Comparison of ENCODE assay signal across 14 cellular contexts in genomic region chr14:21825845-21826244, GRCh38.
DNase-seq lines count a peak whose midpoint lies in the region; ATAC-seq lines count a peak whose summit lies in the region.
"Had no signal": no experiment of that assay in that cellular context is flagged by ENCODE, and none has a peak within 500 bp of the region (broad histone marks: within the 10 kb centered on the region; RNA-seq: fewer than 3 reads in every experiment).

No MANE protein-coding gene starts in this region.

- CTCF ChIA-PET in activated CD4-positive, alpha-beta memory T cell treated with anti-CD3 and anti-CD28 coated beads for 36 hours (lab: Charles Lee): interaction anchor here (0.7 to 2.2 kb wide), 5 partner anchors 14 to 744 kb away, joined by 3 to 12 read pairs (median 5); no protein-coding TSS in a partner anchor

- intact Hi-C loops in activated CD4-positive, alpha-beta T cell treated with anti-CD3 and anti-CD28 coated beads, Interleukin-2, amount 10 ng/mL, durations not matched to agents 24 days and 14 days (cut with micrococcal nuclease): no loop called here
- intact Hi-C loops in activated CD4-positive, alpha-beta memory T cell treated with anti-CD3 and anti-CD28 coated beads for 36 hours (cut with micrococcal nuclease): loop anchor here (10.0 kb wide), 1 partner anchor 61 kb away; no protein-coding TSS in a partner anchor

- peaks cover 3% of the 10 kb centered on the region for H3K4me1 Mint-ChIP-seq in activated CD4-positive, alpha-beta T cell treated with anti-CD3 and anti-CD28 coated beads, Interleukin-2, amount 10 ng/mL, durations not matched to agents 24 days and 14 days
- peaks cover 0 to 9% (median 3%) of the 10 kb centered on the region in 4 donors for H3K4me1 Mint-ChIP-seq in CD4-positive, CD25-positive, alpha-beta regulatory T cell
- H3K4me1 Mint-ChIP-seq in activated CD4-positive, alpha-beta memory T cell treated with anti-CD3 and anti-CD28 coated beads for 36 hours (ENCODE audit: low read depth): peaks cover 4% of the 10 kb centered on the region
- H3K4me1 Mint-ChIP-seq in activated naive CD8-positive, alpha-beta T cell treated with anti-CD3 and anti-CD28 coated beads, Interleukin-2, amount 50 U/mL, for 24 hours: peaks cover 6% of the 10 kb centered on the region

- H3K27me3 Mint-ChIP-seq in activated CD4-positive, alpha-beta T cell treated with anti-CD3 and anti-CD28 coated beads, Interleukin-2, amount 10 ng/mL, durations not matched to agents 24 days and 14 days: peaks cover 35% of the 10 kb centered on the region
- H3K27me3 Mint-ChIP-seq in CD4-positive, CD25-positive, alpha-beta regulatory T cell: peaks cover 50% of the 10 kb centered on the region
- peaks cover 23% of the 10 kb centered on the region for H3K27me3 Mint-ChIP-seq in activated CD4-positive, alpha-beta memory T cell treated with anti-CD3 and anti-CD28 coated beads for 36 hours
- peaks cover 25% of the 10 kb centered on the region for H3K27me3 Mint-ChIP-seq in activated naive CD8-positive, alpha-beta T cell treated with anti-CD3 and anti-CD28 coated beads, Interleukin-2, amount 50 U/mL, for 24 hours

- H3K4me1 ChIP-seq in CD4-positive, CD25-positive, alpha-beta regulatory T cell (ENCODE audit: control insufficient read depth, insufficient read depth, low read length, poor library complexity, severe bottlenecking): peaks cover 4% of the 10 kb centered on the region
- H3K4me1 ChIP-seq: HAP-1 had no signal

- H3K9me3 ChIP-seq in CD4-positive, CD25-positive, alpha-beta regulatory T cell (ENCODE audit: control insufficient read depth in 2 of 2, low read length in 2 of 2): no peaks in the 10 kb centered on the region
- H3K9me3 ChIP-seq: HAP-1 had no signal

- H3K27ac Mint-ChIP-seq in activated CD4-positive, alpha-beta T cell treated with anti-CD3 and anti-CD28 coated beads, Interleukin-2, amount 10 ng/mL, durations not matched to agents 24 days and 14 days: peak overlapping the region; percentile 17
- H3K27ac Mint-ChIP-seq in CD4-positive, CD25-positive, alpha-beta regulatory T cell: peak overlapping the region in 1 of 3 donors; percentile 45
- no peak overlapping the region for H3K27ac Mint-ChIP-seq in activated CD4-positive, alpha-beta memory T cell treated with anti-CD3 and anti-CD28 coated beads for 36 hours
- H3K27ac Mint-ChIP-seq in activated naive CD8-positive, alpha-beta T cell treated with anti-CD3 and anti-CD28 coated beads, Interleukin-2, amount 50 U/mL, for 24 hours: no peak overlapping the region

- in situ Hi-C loops in ACHN (cut with HindIII; ENCODE audit: low pct_ligation_motif_present, low pct_unique_long_range_greater_than_20kb, low sequenced_read_pairs): no loop called here

- POLR2A ChIA-PET in activated CD4-positive, alpha-beta memory T cell treated with anti-CD3 and anti-CD28 coated beads for 36 hours (lab: Charles Lee): no interaction called here

- H3K4me3 Mint-ChIP-seq in activated CD4-positive, alpha-beta T cell treated with anti-CD3 and anti-CD28 coated beads, Interleukin-2, amount 10 ng/mL, durations not matched to agents 24 days and 14 days: peak overlapping the region; percentile 63
- peak overlapping the region in 3 of 4 donors; percentile 76 to 86 (median 81) for H3K4me3 Mint-ChIP-seq in CD4-positive, CD25-positive, alpha-beta regulatory T cell
- peak overlapping the region; percentile 58 for H3K4me3 Mint-ChIP-seq in activated CD4-positive, alpha-beta memory T cell treated with anti-CD3 and anti-CD28 coated beads for 36 hours
- H3K4me3 Mint-ChIP-seq in activated naive CD8-positive, alpha-beta T cell treated with anti-CD3 and anti-CD28 coated beads, Interleukin-2, amount 50 U/mL, for 24 hours: peak overlapping the region; percentile 67

- no peaks in the 10 kb centered on the region for H3K9me3 Mint-ChIP-seq in activated CD4-positive, alpha-beta T cell treated with anti-CD3 and anti-CD28 coated beads, Interleukin-2, amount 10 ng/mL, durations not matched to agents 24 days and 14 days
- H3K9me3 Mint-ChIP-seq in CD4-positive, CD25-positive, alpha-beta regulatory T cell: no peaks in the 10 kb centered on the region
- no peaks in the 10 kb centered on the region for H3K9me3 Mint-ChIP-seq in activated CD4-positive, alpha-beta memory T cell treated with anti-CD3 and anti-CD28 coated beads for 36 hours
- H3K9me3 Mint-ChIP-seq in activated naive CD8-positive, alpha-beta T cell treated with anti-CD3 and anti-CD28 coated beads, Interleukin-2, amount 50 U/mL, for 24 hours: no peaks in the 10 kb centered on the region

- no peak for DNase-seq in activated CD4-positive, alpha-beta T cell treated with anti-CD3 and anti-CD28 coated beads, Interleukin-2, amount 10 ng/mL, durations not matched to agents 24 days and 14 days
- no peak for DNase-seq in activated CD4-positive, alpha-beta T cell treated with anti-CD3 and anti-CD28 coated beads for 1 hour
- DNase-seq in CD4-positive, CD25-positive, alpha-beta regulatory T cell: no peak
- no peak for DNase-seq in activated CD4-positive, alpha-beta memory T cell treated with anti-CD3 and anti-CD28 coated beads for 36 hours
- no peak for DNase-seq in activated naive CD8-positive, alpha-beta T cell treated with anti-CD3 and anti-CD28 coated beads, Interleukin-2, amount 50 U/mL, for 24 hours
- DNase-seq in NCI-H2029 treated with DMSO at 0.1 percent for 48 hours (lab: John Stamatoyannopoulos, UW) (no peak), ACHN (no peak)
- DNase-seq: C1 segment of cervical spinal cord, DMS79, NCI-H1105 had no signal

- no peaks in the 10 kb centered on the region for H3K36me3 Mint-ChIP-seq in activated CD4-positive, alpha-beta T cell treated with anti-CD3 and anti-CD28 coated beads, Interleukin-2, amount 10 ng/mL, durations not matched to agents 24 days and 14 days (ENCODE audit: low read depth)
- H3K36me3 Mint-ChIP-seq in CD4-positive, CD25-positive, alpha-beta regulatory T cell: no peaks in the 10 kb centered on the region
- H3K36me3 Mint-ChIP-seq in activated CD4-positive, alpha-beta memory T cell treated with anti-CD3 and anti-CD28 coated beads for 36 hours: no peaks in the 10 kb centered on the region
- peaks cover 2% of the 10 kb centered on the region for H3K36me3 Mint-ChIP-seq in activated naive CD8-positive, alpha-beta T cell treated with anti-CD3 and anti-CD28 coated beads, Interleukin-2, amount 50 U/mL, for 24 hours (ENCODE audit: low read depth)

- H3K36me3 ChIP-seq in CD4-positive, CD25-positive, alpha-beta regulatory T cell (ENCODE audit: control insufficient read depth, insufficient read depth, low read length): no peaks in the 10 kb centered on the region
- H3K36me3 ChIP-seq: HAP-1 had no signal

- H3K27ac ChIP-seq in CD4-positive, CD25-positive, alpha-beta regulatory T cell (ENCODE audit: insufficient read depth, low read length, poor library complexity, severe bottlenecking): no peak overlapping the region

- ATAC-seq in CD4-positive, CD25-positive, alpha-beta regulatory T cell (ENCODE audit: low read depth in 2 of 2): peak; percentile 22
- ATAC-seq in activated naive CD8-positive, alpha-beta T cell treated with anti-CD3 and anti-CD28 coated beads, Interleukin-2, amount 50 U/mL, for 24 hours: no peak
- ATAC-seq in GM19455 (IDR thresholded peaks at IDR 0.05; ENCODE audit: unreplicated experiment): no peak
- ATAC-seq: PC-3 had no signal

- peaks cover 13% of the 10 kb centered on the region for H3K27me3 ChIP-seq in CD4-positive, CD25-positive, alpha-beta regulatory T cell (ENCODE audit: control insufficient read depth, insufficient read depth, low read length)

- H3K4me3 ChIP-seq in CD4-positive, CD25-positive, alpha-beta regulatory T cell (ENCODE audit: low read depth, low read length): peak overlapping the region; percentile 60
- H3K4me3 ChIP-seq: GM12878, HAP-1 had no signal

Comparison
In these comparisons a context has a peak if more than half of its experiments do, and no peak if none do; other contexts are left out.
1. ATAC-seq: peak in CD4-positive, CD25-positive, alpha-beta regulatory T cell (2 of 2); none in activated naive CD8-positive, alpha-beta T cell treated with anti-CD3 and anti-CD28 coated beads, Interleukin-2, amount 50 U/mL, for 24 hours (single experiment) and GM19455 (single experiment).
2. Peak in every context shown above with its lines, with median percentiles within 50 percentile points of each other: H3K4me3 Mint-ChIP-seq.